Comparison of ENCODE assay signal across 23 cellular contexts in the genomic region with DNA sequence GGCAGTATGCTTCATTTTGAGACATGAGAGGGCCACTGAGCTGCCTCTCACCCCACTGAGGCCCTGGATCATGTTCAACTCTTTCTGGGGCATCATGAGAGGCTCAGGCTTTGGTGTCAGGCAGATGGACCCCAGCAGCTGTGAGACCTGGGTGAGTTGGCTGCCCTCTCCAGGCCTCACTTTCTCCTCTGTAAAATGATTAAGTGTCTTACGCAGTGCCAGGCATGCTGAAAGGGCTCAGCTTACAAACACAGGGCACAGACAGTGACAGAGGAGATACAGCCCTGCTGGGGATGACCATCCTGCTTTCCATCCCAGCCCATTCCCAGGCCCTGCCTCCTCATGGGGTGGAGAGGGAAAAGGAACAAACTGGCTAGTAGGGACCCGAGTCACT.
"Had no signal": no experiment of that assay in that cellular context is flagged by ENCODE, and none has a peak within 500 bp of the region (broad histone marks: within the 10 kb centered on the region; RNA-seq: fewer than 3 reads in every experiment).

No MANE protein-coding gene starts in this region.

- DNase-seq: activated CD4-positive, alpha-beta T cell treated with anti-CD3 and anti-CD28 coated beads for 4 hours; activated CD4-positive, alpha-beta T cell treated with anti-CD3 and anti-CD28 coated beads, Interleukin-2, amount 50 U/mL, for 4 hours; activated gamma-delta T cell treated with Interleukin-2 at 50 U/mL for 16 hours; activated naive CD4-positive, alpha-beta T cell treated with anti-CD3 and anti-CD28 coated beads, Interleukin-2, amount 50 U/mL, for 16 hours; activated T-cell treated with anti-CD3 and anti-CD28 coated beads, Interleukin-2, amount 50 U/mL, for 4 hours; amniotic stem cell; brain microvascular endothelial cell; caudate nucleus; foreskin keratinocyte; heart right ventricle; kidney glomerular epithelial cell; left lung; mucosa of descending colon; stimulated activated CD4-positive, alpha-beta T cell treated with anti-CD3 and anti-CD28 coated beads, Interleukin-12 subunit alpha, Interleukin-12 subunit beta, amount 100 ng/mL, for 4 hours; stimulated activated CD4-positive, alpha-beta T cell treated with anti-CD3 and anti-CD28 coated beads, Interleukin-4, amount 100 ng/mL, for 1 hour; substantia nigra; T-helper 9 cell; uterus had no signal

- H3K27ac ChIP-seq: brain microvascular endothelial cell, esophagus muscularis mucosa, foreskin keratinocyte, left lung, prostate gland, uterus, VCaP had no signal

- H3K27me3 ChIP-seq: brain microvascular endothelial cell, uterus had no signal

- H3K36me3 ChIP-seq: brain microvascular endothelial cell, esophagus muscularis mucosa, heart right ventricle, left lung, prostate gland, uterus had no signal

- H3K9me3 ChIP-seq: heart right ventricle, left lung, mucosa of descending colon, prostate gland, uterus had no signal

- ATAC-seq: activated T-cell treated with anti-CD3 and anti-CD28 coated beads, Interleukin-2, amount 50 U/mL, for 4 hours; activated T-helper 17 cell treated with anti-CD3 and anti-CD28 coated beads, Interleukin-2, amount 50 U/mL, for 72 hours; foreskin keratinocyte; left lung; mucosa of descending colon; stimulated activated effector memory CD8-positive, alpha-beta T cell treated with anti-CD3 and anti-CD28 coated beads, Interleukin-12 subunit alpha, Interleukin-12 subunit beta, amount 100 ng/mL, for 72 hours had no signal

- H3K4me3 ChIP-seq: esophagus muscularis mucosa, heart right ventricle, left lung, mucosa of descending colon, prostate gland, uterus had no signal

- H3K4me1 ChIP-seq: esophagus muscularis mucosa, foreskin keratinocyte, left lung, prostate gland, uterus had no signal
